Comparison of ENCODE assay signal across 26 cellular contexts in genomic region chr2:170258382-170258781, GRCh38.
"Had no signal": no experiment of that assay in that cellular context is flagged by ENCODE, and none has a peak within 500 bp of the region (broad histone marks: within the 10 kb centered on the region; RNA-seq: fewer than 3 reads in every experiment).

No MANE protein-coding gene starts in this region.

- FAIRE-seq: astrocyte, urothelium cell line had no signal

- ATAC-seq: activated CD8-positive, alpha-beta T cell treated with anti-CD3 and anti-CD28 coated beads for 36 hours; activated T-cell treated with anti-CD3 and anti-CD28 coated beads, Interleukin-2, amount 50 U/mL, for 4 hours; activated T-helper 17 cell treated with anti-CD3 and anti-CD28 coated beads, Interleukin-2, amount 50 U/mL, for 72 hours; effector memory CD8-positive, alpha-beta T cell; mucosa of descending colon; natural killer cell treated with Interleukin-12 subunit alpha and Interleukin-12 subunit beta and Interleukin-15 and Interleukin-18, amount 100 ng/mL, for 72 hours; right cardiac atrium; WTC11 had no signal

- H3K27ac ChIP-seq: brain microvascular endothelial cell, left ventricle myocardium inferior, spleen, testis had no signal

- H3K36me3 ChIP-seq: brain microvascular endothelial cell, left ventricle myocardium inferior, spleen had no signal

- H3K27me3 ChIP-seq: brain microvascular endothelial cell, testis had no signal

- H3K4me3 ChIP-seq: left ventricle myocardium inferior, lung, mucosa of descending colon, spleen, testis had no signal

- H3K9me3 ChIP-seq: mucosa of descending colon, testis had no signal

- H3K4me1 ChIP-seq: left ventricle myocardium inferior, spleen, testis had no signal

- DNase-seq: activated CD4-positive, alpha-beta T cell treated with anti-CD3 and anti-CD28 coated beads for 1 hour; activated CD4-positive, alpha-beta T cell treated with anti-CD3 and anti-CD28 coated beads, Interleukin-2, amount 10 ng/mL, durations not matched to agents 7 days and 5 days; activated CD8-positive, alpha-beta T cell treated with anti-CD3 and anti-CD28 coated beads for 36 hours; activated gamma-delta T cell treated with Interleukin-2 at 50 U/mL for 16 hours; activated naive CD4-positive, alpha-beta T cell treated with anti-CD3 and anti-CD28 coated beads, Interleukin-2, amount 50 U/mL, for 16 hours; activated T-cell treated with anti-CD3 and anti-CD28 coated beads, Interleukin-2, amount 50 U/mL, for 4 hours; amniotic stem cell; brain microvascular endothelial cell; cortex of kidney; effector memory CD8-positive, alpha-beta T cell; foreskin melanocyte; left ventricle myocardium inferior; mucosa of descending colon; posterior cingulate gyrus; right cardiac atrium; spleen; stimulated activated naive CD4-positive, alpha-beta T cell; T1000; testis; trophoblast cell had no signal
